20 cellular contexts compared by ENCODE assay signal in genomic region chr2:157559890-157560289, GRCh38.
A peak's percentile ranks its signal among the peaks of the same experiment; 100 is the strongest.
DNase-seq lines count a peak whose midpoint lies in the region; ATAC-seq and TF ChIP-seq lines count a peak whose summit lies in the region.
"Had no signal": no experiment of that assay in that cellular context is flagged by ENCODE, and none has a peak within 500 bp of the region (broad histone marks: within the 10 kb centered on the region; RNA-seq: fewer than 3 reads in every experiment).

No MANE protein-coding gene starts in this region.

- TF ChIP-seq CTCF in glutamatergic neuron (IDR thresholded peaks at IDR 0.05; ENCODE audit: partially characterized antibody, unreplicated experiment) = no peak

- H2BK5ac ChIP-seq in mesenchymal stem cell (ENCODE audit: low read depth, low read length, poor library complexity, severe bottlenecking) = no peak overlapping the region

- peaks cover 4% of the 10 kb centered on the region for H3K9me3 Mint-ChIP-seq in activated T-helper 17 cell treated with anti-CD3 and anti-CD28 coated beads, Interleukin-2, amount 50 U/mL, for 72 hours
- H3K9me3 Mint-ChIP-seq in glutamatergic neuron (ENCODE audit: unreplicated experiment) = peaks cover 1% of the 10 kb centered on the region
- H3K9me3 Mint-ChIP-seq in activated naive CD4-positive, alpha-beta T cell treated with anti-CD3 and anti-CD28 coated beads for 36 hours = peaks cover 13% of the 10 kb centered on the region
- H3K9me3 Mint-ChIP-seq: CD4-positive, alpha-beta T cell had no signal

- H3K27ac ChIP-seq in BLaER1 = no peak overlapping the region
- peak overlapping the region; percentile 33 for H3K27ac ChIP-seq in HUES48 (ENCODE audit: low read depth, low read length)
- no peak overlapping the region for H3K27ac ChIP-seq in mesenchymal stem cell (ENCODE audit: low read length, poor library complexity, severe bottlenecking)
- H3K27ac ChIP-seq: KMS-11 had no signal

- no peaks in the 10 kb centered on the region for H3K36me3 Mint-ChIP-seq in activated T-helper 17 cell treated with anti-CD3 and anti-CD28 coated beads, Interleukin-2, amount 50 U/mL, for 72 hours (ENCODE audit: low read depth)
- H3K36me3 Mint-ChIP-seq in glutamatergic neuron (ENCODE audit: unreplicated experiment) = peaks cover 6% of the 10 kb centered on the region
- peaks cover 4% of the 10 kb centered on the region for H3K36me3 Mint-ChIP-seq in activated naive CD4-positive, alpha-beta T cell treated with anti-CD3 and anti-CD28 coated beads for 36 hours (ENCODE audit: low read depth)

- H3K27ac Mint-ChIP-seq in activated T-helper 17 cell treated with anti-CD3 and anti-CD28 coated beads, Interleukin-2, amount 50 U/mL, for 72 hours = peak overlapping the region; percentile 68
- peak overlapping the region; percentile 11 for H3K27ac Mint-ChIP-seq in glutamatergic neuron (ENCODE audit: unreplicated experiment)
- no peak overlapping the region for H3K27ac Mint-ChIP-seq in activated naive CD4-positive, alpha-beta T cell treated with anti-CD3 and anti-CD28 coated beads for 36 hours
- H3K27ac Mint-ChIP-seq: CD4-positive, alpha-beta T cell had no signal

- no peak for ATAC-seq in activated T-helper 17 cell treated with anti-CD3 and anti-CD28 coated beads, Interleukin-2, amount 50 U/mL, for 72 hours (replicated peaks)
- no peak for ATAC-seq in sciatic nerve
- ATAC-seq: Panc1 had no signal

- H3K4me3 ChIP-seq in BLaER1 (no peak overlapping the region), HUES48 (ENCODE audit: low read depth, low read length) (no peak overlapping the region), mesenchymal stem cell (ENCODE audit: insufficient read depth in 1 of 2, low read depth in 1 of 2, low read length in 2 of 2) (no peak overlapping the region)

- H4K8ac ChIP-seq in mesenchymal stem cell (ENCODE audit: low read length) = no peak overlapping the region

- no peak overlapping the region for H3K14ac ChIP-seq in mesenchymal stem cell (ENCODE audit: low read length in 2 of 2)

- H2BK15ac ChIP-seq in mesenchymal stem cell (ENCODE audit: low read depth, poor library complexity, severe bottlenecking) = no peak overlapping the region

- H3K9ac ChIP-seq in BLaER1 (no peak overlapping the region), HUES48 (ENCODE audit: low read depth, low read length) (no peak overlapping the region), mesenchymal stem cell (ENCODE audit: low read length) (no peak overlapping the region)
- H3K9ac ChIP-seq: KMS-11 had no signal

- H3K27me3 Mint-ChIP-seq in activated T-helper 17 cell treated with anti-CD3 and anti-CD28 coated beads, Interleukin-2, amount 50 U/mL, for 72 hours = no peaks in the 10 kb centered on the region
- H3K27me3 Mint-ChIP-seq in glutamatergic neuron (ENCODE audit: unreplicated experiment) = no peaks in the 10 kb centered on the region
- no peaks in the 10 kb centered on the region for H3K27me3 Mint-ChIP-seq in activated naive CD4-positive, alpha-beta T cell treated with anti-CD3 and anti-CD28 coated beads for 36 hours (ENCODE audit: low read depth)
- H3K27me3 Mint-ChIP-seq: CD4-positive, alpha-beta T cell had no signal

- H4K91ac ChIP-seq in mesenchymal stem cell (ENCODE audit: low read length) = no peak overlapping the region

- peaks cover 35% of the 10 kb centered on the region for H3K4me1 ChIP-seq in BLaER1
- H3K4me1 ChIP-seq in HUES48 (ENCODE audit: control insufficient read depth, insufficient read depth, low read length) = peaks cover 26% of the 10 kb centered on the region
- no peaks in the 10 kb centered on the region for H3K4me1 ChIP-seq in mesenchymal stem cell (ENCODE audit: control insufficient read depth, insufficient read depth, low read depth, low read length)

- no peaks in the 10 kb centered on the region for H4K20me1 ChIP-seq in BLaER1

- WGBS in mesenchymal stem cell = 56% methylated on average over 2 of the region's 2 CpGs

- no peak overlapping the region for H2AK5ac ChIP-seq in mesenchymal stem cell (ENCODE audit: low read length, severe bottlenecking)

- peaks cover 11% of the 10 kb centered on the region for H3K4me1 Mint-ChIP-seq in activated T-helper 17 cell treated with anti-CD3 and anti-CD28 coated beads, Interleukin-2, amount 50 U/mL, for 72 hours
- H3K4me1 Mint-ChIP-seq in glutamatergic neuron (ENCODE audit: low read depth, unreplicated experiment) = peaks cover 13% of the 10 kb centered on the region
- peaks cover 31% of the 10 kb centered on the region for H3K4me1 Mint-ChIP-seq in activated naive CD4-positive, alpha-beta T cell treated with anti-CD3 and anti-CD28 coated beads for 36 hours (ENCODE audit: low read depth)

- H3K23ac ChIP-seq in mesenchymal stem cell (ENCODE audit: low read length in 2 of 2) = no peak overlapping the region

- H3K4me3 Mint-ChIP-seq in activated T-helper 17 cell treated with anti-CD3 and anti-CD28 coated beads, Interleukin-2, amount 50 U/mL, for 72 hours = peak overlapping the region; percentile 11
- H3K4me3 Mint-ChIP-seq in glutamatergic neuron (ENCODE audit: unreplicated experiment) = no peak overlapping the region
- no peak overlapping the region for H3K4me3 Mint-ChIP-seq in activated naive CD4-positive, alpha-beta T cell treated with anti-CD3 and anti-CD28 coated beads for 36 hours
- H3K4me3 Mint-ChIP-seq: CD4-positive, alpha-beta T cell had no signal

- no peaks in the 10 kb centered on the region for H3K36me3 ChIP-seq in BLaER1
- no peaks in the 10 kb centered on the region for H3K36me3 ChIP-seq in HUES48 (ENCODE audit: control insufficient read depth, insufficient read depth, low read length)
- no peaks in the 10 kb centered on the region for H3K36me3 ChIP-seq in mesenchymal stem cell (ENCODE audit: control insufficient read depth in 1 of 2, insufficient read depth in 2 of 2, low read depth in 1 of 2, low read length in 2 of 2)

- DNase-seq in glutamatergic neuron (no peak), mesenchymal stem cell (no peak), sciatic nerve (ENCODE audit: low spot score) (no peak)
- DNase-seq in activated naive CD4-positive, alpha-beta T cell treated with anti-CD3 and anti-CD28 coated beads for 36 hours = no peak
- DNase-seq in activated effector memory CD4-positive, alpha-beta T cell treated with anti-CD3 and anti-CD28 coated beads, Interleukin-2, amount 50 U/mL, for 16 hours = no peak
- DNase-seq: CD4-positive, alpha-beta T cell; IMR-90; MM.1S; NCI-H1048; NCI-H1417 treated with DMSO at 0.1 percent for 48 hours; NCI-H1694 treated with DMSO at 0.1 percent for 48 hours; NCI-H2081; NCI-H2227 treated with DMSO at 0.1 percent for 48 hours; NCI-H526 treated with DMSO at 0.1 percent for 48 hours; SHP77 treated with DMSO at 0.1 percent for 48 hours had no signal

- CTCF ChIA-PET in activated naive CD4-positive, alpha-beta T cell treated with anti-CD3 and anti-CD28 coated beads for 36 hours (lab: Charles Lee) = interaction anchor here (1.3 kb wide), 1 partner anchor 257 kb away, joined by 3 read pairs; no protein-coding TSS in a partner anchor

- H3K4ac ChIP-seq in mesenchymal stem cell (ENCODE audit: low read depth in 1 of 2, low read length in 2 of 2) = no peak overlapping the region

- peaks cover 11% of the 10 kb centered on the region; the same call in 1 of the 2 replicates for H3K9me3 ChIP-seq in BLaER1
- no peaks in the 10 kb centered on the region for H3K9me3 ChIP-seq in HUES48 (ENCODE audit: control insufficient read depth, insufficient read depth, low read length)
- no peaks in the 10 kb centered on the region for H3K9me3 ChIP-seq in mesenchymal stem cell (ENCODE audit: control insufficient read depth, low read length)

- H2BK120ac ChIP-seq in mesenchymal stem cell (ENCODE audit: low read depth, low read length) = no peak overlapping the region

- H3K79me1 ChIP-seq in mesenchymal stem cell (replicated peaks; ENCODE audit: low read length, poor library complexity, severe bottlenecking) = no peaks in the 10 kb centered on the region

- intact Hi-C loops in sciatic nerve (cut with DNase I) = no loop called here
- intact Hi-C loops in activated naive CD4-positive, alpha-beta T cell treated with anti-CD3 and anti-CD28 coated beads for 36 hours (cut with micrococcal nuclease) = no loop called here

- H3K4me2 ChIP-seq in BLaER1 (peak overlapping the region; percentile 12), mesenchymal stem cell (ENCODE audit: low read length, poor library complexity, severe bottlenecking) (no peak overlapping the region)
- H3K4me2 ChIP-seq: KMS-11 had no signal

- H3K18ac ChIP-seq in mesenchymal stem cell (ENCODE audit: low read depth in 1 of 2, low read length in 2 of 2) = no peak overlapping the region

- H3K27me3 ChIP-seq in BLaER1 (no peaks in the 10 kb centered on the region), HUES48 (ENCODE audit: control insufficient read depth, insufficient read depth, low read length) (no peaks in the 10 kb centered on the region), mesenchymal stem cell (ENCODE audit: control insufficient read depth in 1 of 2, insufficient read depth in 1 of 2, low read length in 2 of 2) (no peaks in the 10 kb centered on the region)

- no peak overlapping the region for H2AFZ ChIP-seq in mesenchymal stem cell (ENCODE audit: low read depth, low read length)

- H2BK12ac ChIP-seq in mesenchymal stem cell (ENCODE audit: low read length in 2 of 2) = no peak overlapping the region
